ENCODE assay signal across 26 cellular contexts in genomic region chr9:123368481-123369153, GRCh38. TPM values are rescaled to one million over a fixed set of nuclear protein-coding genes. Genes with fewer than 3 reads are reported as not detected.
DNase-seq lines count a peak whose midpoint lies in the region; TF ChIP-seq lines count a peak whose summit lies in the region.
"Had no signal": no experiment of that assay in that cellular context is flagged by ENCODE, and none has a peak within 500 bp of the region (broad histone marks: within the 10 kb centered on the region; RNA-seq: fewer than 3 reads in every experiment).

No MANE protein-coding gene starts in this region.

- H3F3A ChIP-seq in smooth muscle cell (ENCODE audit: low read depth) = peaks cover 9% of the 10 kb centered on the region

- peaks cover 13% of the 10 kb centered on the region for H3K27me3 Mint-ChIP-seq in nephron (ENCODE audit: low read depth)
- H3K27me3 Mint-ChIP-seq in T-helper 2 cell treated with Interferon-gamma antibody and Interleukin-4, amounts not matched to agents 5 μg/mL and 100 μg/mL, for 36 hours (ENCODE audit: low read depth) = peaks cover 15% of the 10 kb centered on the region

- H3K4me3 ChIP-seq in smooth muscle cell = no peak overlapping the region
- H3K4me3 ChIP-seq: BLaER1 treated with 17β-estradiol and CSF1 and Interleukin-3, amounts not matched to agents 10 nM and 100 nM; right atrium auricular region; spleen had no signal

- H3K9me3 Mint-ChIP-seq in nephron = no peaks in the 10 kb centered on the region
- no peaks in the 10 kb centered on the region for H3K9me3 Mint-ChIP-seq in T-helper 2 cell treated with Interferon-gamma antibody and Interleukin-4, amounts not matched to agents 5 μg/mL and 100 μg/mL, for 36 hours
- H3K9me3 Mint-ChIP-seq: activated CD4-positive, alpha-beta T cell treated with anti-CD3 and anti-CD28 coated beads, Interleukin-2, amount 10 ng/mL, durations not matched to agents 7 days and 5 days; activated T-cell treated with anti-CD3 and anti-CD28 coated beads, Interleukin-2, amount 50 U/mL, for 72 hours had no signal

- TF ChIP-seq CTCF in nephron (IDR thresholded peaks at IDR 0.05; ENCODE audit: unreplicated experiment in 3 of 3) (no peak), smooth muscle cell (IDR thresholded peaks at IDR 0.05; ENCODE audit: borderline replicate concordance, insufficient read depth, poor library complexity, severe bottlenecking) (no peak)

- no peak overlapping the region for H3K4me3 Mint-ChIP-seq in nephron
- no peak overlapping the region for H3K4me3 Mint-ChIP-seq in T-helper 2 cell treated with Interferon-gamma antibody and Interleukin-4, amounts not matched to agents 5 μg/mL and 100 μg/mL, for 36 hours
- H3K4me3 Mint-ChIP-seq: activated CD4-positive, alpha-beta T cell treated with anti-CD3 and anti-CD28 coated beads, Interleukin-2, amount 10 ng/mL, durations not matched to agents 7 days and 5 days; activated T-cell treated with anti-CD3 and anti-CD28 coated beads, Interleukin-2, amount 50 U/mL, for 72 hours had no signal

- peaks cover 8% of the 10 kb centered on the region for H3K36me3 Mint-ChIP-seq in nephron (ENCODE audit: low read depth)
- no peaks in the 10 kb centered on the region for H3K36me3 Mint-ChIP-seq in T-helper 2 cell treated with Interferon-gamma antibody and Interleukin-4, amounts not matched to agents 5 μg/mL and 100 μg/mL, for 36 hours (ENCODE audit: low read depth)

- H3K79me2 ChIP-seq in smooth muscle cell (ENCODE audit: low read depth) = no peaks in the 10 kb centered on the region

- H3K27ac Mint-ChIP-seq in nephron = peak overlapping the region; percentile 36 to 83 (median 62)
- no peak overlapping the region for H3K27ac Mint-ChIP-seq in T-helper 2 cell treated with Interferon-gamma antibody and Interleukin-4, amounts not matched to agents 5 μg/mL and 100 μg/mL, for 36 hours
- H3K27ac Mint-ChIP-seq: activated CD4-positive, alpha-beta T cell treated with anti-CD3 and anti-CD28 coated beads, Interleukin-2, amount 10 ng/mL, durations not matched to agents 7 days and 5 days; activated T-cell treated with anti-CD3 and anti-CD28 coated beads, Interleukin-2, amount 50 U/mL, for 72 hours had no signal

- no peak overlapping the region for H3K9ac ChIP-seq in smooth muscle cell (ENCODE audit: low read depth)
- H3K9ac ChIP-seq: BLaER1 treated with 17β-estradiol and CSF1 and Interleukin-3, amounts not matched to agents 10 nM and 100 nM had no signal

- H4K20me1 ChIP-seq in smooth muscle cell (ENCODE audit: low read depth) = no peaks in the 10 kb centered on the region

- peaks cover 7% of the 10 kb centered on the region for H3K4me1 ChIP-seq in smooth muscle cell (ENCODE audit: low read depth)

- no peak overlapping the region for H3K4me2 ChIP-seq in smooth muscle cell
- H3K4me2 ChIP-seq: BLaER1 treated with 17β-estradiol and CSF1 and Interleukin-3, amounts not matched to agents 10 nM and 100 nM had no signal

- no peak overlapping the region for H2AFZ ChIP-seq in smooth muscle cell (ENCODE audit: low read depth)

- WGBS in smooth muscle cell (ENCODE audit: low lambda C conversion rate) = 76% methylated on average over 6 of the region's 6 CpGs

- DNase-seq in NCI-H226 (peak; percentile 82), glomerular visceral epithelial cell (ENCODE audit: extremely low spot score) (peak; percentile 33), smooth muscle cell (lab: John Stamatoyannopoulos, UW; ENCODE audit: unreplicated experiment) (no peak), DMS153 (lab: John Stamatoyannopoulos, UW) (no peak), NCI-H69 (lab: John Stamatoyannopoulos, UW) (no peak), COLO668 (lab: John Stamatoyannopoulos, UW; ENCODE audit: unreplicated experiment) (no peak)
- no peak for DNase-seq in T-helper 2 cell treated with Interferon-gamma antibody and Interleukin-4, amounts not matched to agents 5 μg/mL and 100 μg/mL, for 36 hours (ENCODE audit: low spot score)
- DNase-seq: activated CD4-positive, alpha-beta T cell treated with anti-CD3 and anti-CD28 coated beads, Interleukin-2, amount 10 ng/mL, durations not matched to agents 7 days and 5 days; activated naive CD4-positive, alpha-beta T cell; activated T-cell treated with anti-CD3 and anti-CD28 coated beads, Interleukin-2, amount 50 U/mL, for 72 hours; Caco-2; DND-41; effector CD4-positive, alpha-beta T cell; glutamatergic neuron; HCEC 1CT; Kasumi-1; NCI-H1436 treated with DMSO at 0.1 percent for 48 hours; NCI-H524; SIG-M5; spleen had no signal

- no peaks in the 10 kb centered on the region for H3K36me3 ChIP-seq in smooth muscle cell (ENCODE audit: low read depth)
- H3K36me3 ChIP-seq: BLaER1 treated with 17β-estradiol and CSF1 and Interleukin-3, amounts not matched to agents 10 nM and 100 nM; right atrium auricular region; spleen had no signal

- peak overlapping the region; percentile 56 for H3K27ac ChIP-seq in smooth muscle cell (ENCODE audit: low read depth)
- H3K27ac ChIP-seq: BLaER1 treated with 17β-estradiol and CSF1 and Interleukin-3, amounts not matched to agents 10 nM and 100 nM; epithelial cell of prostate; HL-60; right atrium auricular region; spleen had no signal

- peaks cover 27% of the 10 kb centered on the region for H3K4me1 Mint-ChIP-seq in nephron
- no peaks in the 10 kb centered on the region for H3K4me1 Mint-ChIP-seq in T-helper 2 cell treated with Interferon-gamma antibody and Interleukin-4, amounts not matched to agents 5 μg/mL and 100 μg/mL, for 36 hours (ENCODE audit: low read depth)
- H3K4me1 Mint-ChIP-seq: activated CD4-positive, alpha-beta T cell treated with anti-CD3 and anti-CD28 coated beads, Interleukin-2, amount 10 ng/mL, durations not matched to agents 7 days and 5 days had no signal

- H3K9me3 ChIP-seq in smooth muscle cell (replicated peaks; ENCODE audit: low read depth) = no peaks in the 10 kb centered on the region
- H3K9me3 ChIP-seq: BLaER1 treated with 17β-estradiol and CSF1 and Interleukin-3, amounts not matched to agents 10 nM and 100 nM; Caco-2; right atrium auricular region; spleen had no signal

- H3K27me3 ChIP-seq in smooth muscle cell (ENCODE audit: low read depth) = no peaks in the 10 kb centered on the region

RNA-seq across cellular contexts. Expression of gene CRB2, which starts 12.6 kb away (rescaled TPM):
- 3.1 and 3.8 TPM in 2 replicates for total RNA-seq in smooth muscle cell
- 0.87 and 1.7 TPM in 2 replicates for polyA plus RNA-seq in smooth muscle cell
- total RNA-seq: activated CD4-positive, alpha-beta T cell treated with anti-CD3 and anti-CD28 coated beads, Interleukin-2, amount 10 ng/mL, durations not matched to agents 7 days and 5 days; activated T-cell treated with anti-CD3 and anti-CD28 coated beads, Interleukin-2, amount 50 U/mL, for 72 hours; lung microvascular endothelial cell had no signal

Comparison
In these comparisons a context has a peak if more than half of its experiments do, and no peak if none do; other contexts are left out.
1. DNase-seq: peak in NCI-H226 (single experiment) and glomerular visceral epithelial cell (single experiment); none in smooth muscle cell (single experiment), T-helper 2 cell treated with Interferon-gamma antibody and Interleukin-4, amounts not matched to agents 5 μg/mL and 100 μg/mL, for 36 hours (single experiment), DMS153 (single experiment), NCI-H69 (single experiment) and COLO668 (single experiment).